8 cellular contexts compared by ENCODE assay signal in genomic region chr2:233990261-233990798, GRCh38.
DNase-seq lines count a peak whose midpoint lies in the region; ATAC-seq and TF ChIP-seq lines count a peak whose summit lies in the region.

No MANE protein-coding gene starts in this region.

- H4K20me1 ChIP-seq in KMS-11 (ENCODE audit: insufficient read depth): no peaks in the 10 kb centered on the region

- peak overlapping the region; percentile 36 for H3K4me2 ChIP-seq in KMS-11

- H3K4me1 ChIP-seq in KMS-11 (ENCODE audit: low read depth, poor library complexity, severe bottlenecking): peaks cover 46% of the 10 kb centered on the region

- CTCF ChIA-PET in activated naive CD4-positive, alpha-beta T cell treated with anti-CD3 and anti-CD28 coated beads for 36 hours (lab: Charles Lee): no interaction called here

- peaks cover 6% of the 10 kb centered on the region for H3K9me3 Mint-ChIP-seq in activated naive CD4-positive, alpha-beta T cell treated with anti-CD3 and anti-CD28 coated beads for 36 hours

- no peaks in the 10 kb centered on the region for H3K79me2 ChIP-seq in KMS-11 (ENCODE audit: insufficient read depth, low read depth)

- ATAC-seq in GM21360 (IDR thresholded peaks at IDR 0.05; ENCODE audit: unreplicated experiment) (peak; percentile 51), GM18873 (IDR thresholded peaks at IDR 0.05; ENCODE audit: low FRiP score, unreplicated experiment) (no peak)

- H2AFZ ChIP-seq in KMS-11 (ENCODE audit: low read depth): no peak overlapping the region

- no peak for TF ChIP-seq CTCF in KMS-11 (conservative IDR thresholded peaks at IDR 0.05; ENCODE audit: low read depth, low read length)

- peak overlapping the region; percentile 27 for H3K4me3 ChIP-seq in KMS-11 (IDR thresholded peaks at IDR 0.05; ENCODE audit: insufficient read depth, low read depth, low read length)

- no peak overlapping the region for H3K27ac Mint-ChIP-seq in activated naive CD4-positive, alpha-beta T cell treated with anti-CD3 and anti-CD28 coated beads for 36 hours

- no peak overlapping the region for H3K4me3 Mint-ChIP-seq in activated naive CD4-positive, alpha-beta T cell treated with anti-CD3 and anti-CD28 coated beads for 36 hours

- peak; percentile 88 for DNase-seq in activated naive CD4-positive, alpha-beta T cell treated with anti-CD3 and anti-CD28 coated beads for 36 hours
- DNase-seq in stimulated activated CD8-positive, alpha-beta memory T cell treated with anti-CD3 and anti-CD28 coated beads, Interleukin-2, amount 100 ng/mL, for 1 hour (ENCODE audit: low read depth in 2 of 2): peak; percentile 19 to 30
- DNase-seq in NCI-H1092 treated with DMSO at 0.1 percent for 48 hours (lab: John Stamatoyannopoulos, UW) (no peak), MV-4-11 (lab: John Stamatoyannopoulos, UW) (no peak), cerebellar nuclear complex (lab: John Stamatoyannopoulos, UW) (no peak)

- H3K27me3 Mint-ChIP-seq in activated naive CD4-positive, alpha-beta T cell treated with anti-CD3 and anti-CD28 coated beads for 36 hours (ENCODE audit: low read depth): no peaks in the 10 kb centered on the region

- no peaks in the 10 kb centered on the region for H3K27me3 ChIP-seq in KMS-11 (ENCODE audit: insufficient read depth, low read depth)

- no peaks in the 10 kb centered on the region for H3K36me3 Mint-ChIP-seq in activated naive CD4-positive, alpha-beta T cell treated with anti-CD3 and anti-CD28 coated beads for 36 hours (ENCODE audit: low read depth)

- no peak overlapping the region for H3K9ac ChIP-seq in KMS-11

- intact Hi-C loops in activated naive CD4-positive, alpha-beta T cell treated with anti-CD3 and anti-CD28 coated beads for 36 hours (cut with micrococcal nuclease): loop anchor here (1.0 to 5.0 kb wide), 5 partner anchors 35 to 512 kb away; no protein-coding TSS in a partner anchor

- H3K27ac ChIP-seq in KMS-11: peak overlapping the region; percentile 29; the same call in 1 of the 2 replicates

- H3K36me3 ChIP-seq in KMS-11 (ENCODE audit: insufficient read depth): no peaks in the 10 kb centered on the region

- H3K4me1 Mint-ChIP-seq in activated naive CD4-positive, alpha-beta T cell treated with anti-CD3 and anti-CD28 coated beads for 36 hours (ENCODE audit: low read depth): peaks cover 38% of the 10 kb centered on the region

Comparison
In these comparisons a context has a peak if more than half of its experiments do, and no peak if none do; other contexts are left out.
1. DNase-seq: peak in activated naive CD4-positive, alpha-beta T cell treated with anti-CD3 and anti-CD28 coated beads for 36 hours (single experiment) and stimulated activated CD8-positive, alpha-beta memory T cell treated with anti-CD3 and anti-CD28 coated beads, Interleukin-2, amount 100 ng/mL, for 1 hour (2 of 2); none in NCI-H1092 treated with DMSO at 0.1 percent for 48 hours (single experiment), MV-4-11 (single experiment) and cerebellar nuclear complex (0 of 2).